In genomic region chr17:74512624-74513084, GRCh38 we compare ENCODE assay signal across 10 cellular contexts. TPM values are rescaled to one million over a fixed set of nuclear protein-coding genes. Genes with fewer than 3 reads are reported as not detected.
DNase-seq lines count a peak whose midpoint lies in the region; ATAC-seq, FAIRE-seq and TF ChIP-seq lines count a peak whose summit lies in the region.
"Had no signal": no experiment of that assay in that cellular context is flagged by ENCODE, and none has a peak within 500 bp of the region (broad histone marks: within the 10 kb centered on the region; RNA-seq: fewer than 3 reads in every experiment).

No MANE protein-coding gene starts in this region.

- FAIRE-seq in GM12892 (lab: Jason Lieb, UNC): no peak

- peak overlapping the region in 1 of 7 donors; percentile 63 for H3K27ac Mint-ChIP-seq in CD4-positive, alpha-beta memory T cell
- H3K27ac Mint-ChIP-seq: brain had no signal

- H3K27me3 ChIP-seq in gastrocnemius medialis: no peaks in the 10 kb centered on the region
- no peaks in the 10 kb centered on the region for H3K27me3 ChIP-seq in CD4-positive, alpha-beta memory T cell (ENCODE audit: insufficient read depth, low read length)

- ATAC-seq in GM18868 (IDR thresholded peaks at IDR 0.05; ENCODE audit: unreplicated experiment) (peak; percentile 79), HG03064 (IDR thresholded peaks at IDR 0.05; ENCODE audit: low read depth, unreplicated experiment) (peak; percentile 56), gastrocnemius medialis (peak; percentile 71 to 78), GM19324 (IDR thresholded peaks at IDR 0.05; ENCODE audit: low FRiP score, unreplicated experiment) (no peak)
- ATAC-seq in activated T-cell treated with anti-CD3 and anti-CD28 coated beads, Interleukin-2, amount 50 U/mL, for 4 hours: peak; percentile 78 to 88

- peaks cover 22% of the 10 kb centered on the region for H3K27me3 Mint-ChIP-seq in activated T-cell treated with anti-CD3 and anti-CD28 coated beads, Interleukin-2, amount 50 U/mL, for 4 hours (ENCODE audit: low read depth)
- peaks cover 8 to 17% of the 10 kb centered on the region in 2 donors for H3K27me3 Mint-ChIP-seq in CD4-positive, alpha-beta memory T cell

- peaks cover 9% of the 10 kb centered on the region for H3K36me3 Mint-ChIP-seq in activated T-cell treated with anti-CD3 and anti-CD28 coated beads, Interleukin-2, amount 50 U/mL, for 4 hours (ENCODE audit: insufficient read depth)
- H3K36me3 Mint-ChIP-seq in CD4-positive, alpha-beta memory T cell: peaks cover 3 to 11% of the 10 kb centered on the region in 2 donors

- intact Hi-C loops in gastrocnemius medialis (cut with DNase I; ENCODE audit: low total_unique reads): loop anchor here (5.0 to 10.0 kb wide), 2 partner anchors 125 to 298 kb away; partner anchors contain the start of gene TTYH2
- intact Hi-C loops in CD4-positive, alpha-beta memory T cell (cut with micrococcal nuclease): no loop called here

- peak overlapping the region; percentile 45 to 80 (median 63) for H3K27ac ChIP-seq in gastrocnemius medialis
- no peak overlapping the region for H3K27ac ChIP-seq in CD4-positive, alpha-beta memory T cell (ENCODE audit: low read depth, low read length)

- no peak overlapping the region for H3K4me3 Mint-ChIP-seq in activated T-cell treated with anti-CD3 and anti-CD28 coated beads, Interleukin-2, amount 50 U/mL, for 4 hours
- no peak overlapping the region for H3K4me3 Mint-ChIP-seq in CD4-positive, alpha-beta memory T cell
- H3K4me3 Mint-ChIP-seq: brain had no signal

- H3K36me3 ChIP-seq in gastrocnemius medialis: no peaks in the 10 kb centered on the region
- H3K36me3 ChIP-seq in CD4-positive, alpha-beta memory T cell (ENCODE audit: insufficient read depth, low read length): no peaks in the 10 kb centered on the region

- CTCF ChIA-PET in CD4-positive, alpha-beta memory T cell (lab: Charles Lee; ENCODE audit: partially characterized antibody): no interaction called here

- H3K4me3 ChIP-seq in gastrocnemius medialis: no peak overlapping the region
- H3K4me3 ChIP-seq in CD4-positive, alpha-beta memory T cell (ENCODE audit: low read length in 2 of 2): no peak overlapping the region
- H3K4me3 ChIP-seq: skin epidermis had no signal

- in situ Hi-C loops in gastrocnemius medialis (cut with MboI; ENCODE audit: low sequenced_read_pairs in 4 of 4): no loop called here

- DNase-seq in activated T-cell treated with anti-CD3 and anti-CD28 coated beads, Interleukin-2, amount 50 U/mL, for 4 hours: no peak
- DNase-seq in gastrocnemius medialis (peak in 1 of 2 donors; percentile 30), DMS 273 treated with DMSO at 0.1 percent for 48 hours (lab: John Stamatoyannopoulos, UW) (no peak), GM12892 (ENCODE audit: insufficient read length) (no peak)
- no peak for DNase-seq in CD4-positive, alpha-beta memory T cell

- peaks cover 22% of the 10 kb centered on the region for H3K4me1 Mint-ChIP-seq in activated T-cell treated with anti-CD3 and anti-CD28 coated beads, Interleukin-2, amount 50 U/mL, for 4 hours (ENCODE audit: low read depth)
- peaks cover 0 to 13% (median 2%) of the 10 kb centered on the region in 4 donors for H3K4me1 Mint-ChIP-seq in CD4-positive, alpha-beta memory T cell
- H3K4me1 Mint-ChIP-seq: brain had no signal

- POLR2A ChIA-PET in CD4-positive, alpha-beta memory T cell (lab: Charles Lee; ENCODE audit: partially characterized antibody): no interaction called here

- peaks cover 10% of the 10 kb centered on the region for H3K9me3 Mint-ChIP-seq in activated T-cell treated with anti-CD3 and anti-CD28 coated beads, Interleukin-2, amount 50 U/mL, for 4 hours
- H3K9me3 Mint-ChIP-seq in CD4-positive, alpha-beta memory T cell: peaks cover 4 to 15% (median 10%) of the 10 kb centered on the region in 8 donors

- no peak for TF ChIP-seq CTCF in gastrocnemius medialis (IDR thresholded peaks at IDR 0.05 in 4 of 5, conservative IDR thresholded peaks at IDR 0.05 in 1 of 5)

- no peak for TF ChIP-seq POLR2A in gastrocnemius medialis (IDR thresholded peaks at IDR 0.05)
- TF ChIP-seq POLR2A in GM12892 (IDR thresholded peaks at IDR 0.05; ENCODE audit: low read depth, low read length): no peak

- H3K4me1 ChIP-seq in gastrocnemius medialis: peaks cover 13 to 19% of the 10 kb centered on the region in 2 donors
- no peaks in the 10 kb centered on the region for H3K4me1 ChIP-seq in CD4-positive, alpha-beta memory T cell (ENCODE audit: insufficient read depth, low read length)

- no peaks in the 10 kb centered on the region for H3K9me3 ChIP-seq in gastrocnemius medialis
- peaks cover 0 to 3% of the 10 kb centered on the region in 2 donors for H3K9me3 ChIP-seq in CD4-positive, alpha-beta memory T cell (ENCODE audit: control insufficient read depth in 1 of 2, low read length in 2 of 2)

RNA-seq across cellular contexts. Expression of gene CD300LB, which starts 18.6 kb away (rescaled TPM):
- total RNA-seq in activated T-cell treated with anti-CD3 and anti-CD28 coated beads, Interleukin-2, amount 50 U/mL, for 4 hours: not detected
- under 1 TPM in 1 of 4 donors, not detected in 3; 0.16 TPM for total RNA-seq in gastrocnemius medialis
- 0.74 TPM for polyA plus RNA-seq in GM12892 (2012; ENCODE audit: missing spikeins)
- under 1 TPM; 0.17 to 0.19 TPM for total RNA-seq in CD4-positive, alpha-beta memory T cell
- not detected for polyA plus RNA-seq in CD4-positive, alpha-beta memory T cell

RNA-seq across cellular contexts. Expression of gene CD300C, which starts 33.3 kb away (rescaled TPM):
- total RNA-seq in activated T-cell treated with anti-CD3 and anti-CD28 coated beads, Interleukin-2, amount 50 U/mL, for 4 hours: not detected
- total RNA-seq in gastrocnemius medialis: under 1 TPM in 1 of 4 donors, not detected in 3; 0.16 TPM
- polyA plus RNA-seq in GM12892 (2012; ENCODE audit: missing spikeins): 0.17 TPM
- total RNA-seq in CD4-positive, alpha-beta memory T cell: not detected
- not detected for polyA plus RNA-seq in CD4-positive, alpha-beta memory T cell

RNA-seq across cellular contexts. Expression of gene CD300A, which starts 46.2 kb away (rescaled TPM):
- total RNA-seq in activated T-cell treated with anti-CD3 and anti-CD28 coated beads, Interleukin-2, amount 50 U/mL, for 4 hours: 1 to 10 TPM; 1.3 to 2.6 (median 2.1) TPM
- 1 to 10 TPM in 2 of 4 donors, not detected in 2; 1.4 to 2.5 TPM for total RNA-seq in gastrocnemius medialis
- 70.3 TPM for polyA plus RNA-seq in GM12892 (2012; ENCODE audit: missing spikeins)
- total RNA-seq in CD4-positive, alpha-beta memory T cell: 10 to 100 TPM; 27.6 to 28.8 TPM
- 10 to 100 TPM; 38.7 to 51.4 TPM for polyA plus RNA-seq in CD4-positive, alpha-beta memory T cell

RNA-seq across cellular contexts. Expression of gene CD300H, which starts 54.7 kb away (rescaled TPM):
- total RNA-seq in activated T-cell treated with anti-CD3 and anti-CD28 coated beads, Interleukin-2, amount 50 U/mL, for 4 hours: not detected
- not detected for total RNA-seq in gastrocnemius medialis
- polyA plus RNA-seq in GM12892 (2012; ENCODE audit: missing spikeins): not detected
- not detected for total RNA-seq in CD4-positive, alpha-beta memory T cell
- not detected for polyA plus RNA-seq in CD4-positive, alpha-beta memory T cell

Comparison
In these comparisons a context has a peak if more than half of its experiments do, and no peak if none do; other contexts are left out.
1. RNA of gene CD300A, which starts 46.2 kb away (total RNA-seq): 27.6 to 28.8 TPM in CD4-positive, alpha-beta memory T cell; 1.3 to 2.6 TPM in activated T-cell treated with anti-CD3 and anti-CD28 coated beads, Interleukin-2, amount 50 U/mL, for 4 hours and 1.4 to 2.5 TPM in gastrocnemius medialis; every median in the first group is over 4 times any median in the second.